Comparison of ENCODE assay signal across 8 cellular contexts in the genomic region with DNA sequence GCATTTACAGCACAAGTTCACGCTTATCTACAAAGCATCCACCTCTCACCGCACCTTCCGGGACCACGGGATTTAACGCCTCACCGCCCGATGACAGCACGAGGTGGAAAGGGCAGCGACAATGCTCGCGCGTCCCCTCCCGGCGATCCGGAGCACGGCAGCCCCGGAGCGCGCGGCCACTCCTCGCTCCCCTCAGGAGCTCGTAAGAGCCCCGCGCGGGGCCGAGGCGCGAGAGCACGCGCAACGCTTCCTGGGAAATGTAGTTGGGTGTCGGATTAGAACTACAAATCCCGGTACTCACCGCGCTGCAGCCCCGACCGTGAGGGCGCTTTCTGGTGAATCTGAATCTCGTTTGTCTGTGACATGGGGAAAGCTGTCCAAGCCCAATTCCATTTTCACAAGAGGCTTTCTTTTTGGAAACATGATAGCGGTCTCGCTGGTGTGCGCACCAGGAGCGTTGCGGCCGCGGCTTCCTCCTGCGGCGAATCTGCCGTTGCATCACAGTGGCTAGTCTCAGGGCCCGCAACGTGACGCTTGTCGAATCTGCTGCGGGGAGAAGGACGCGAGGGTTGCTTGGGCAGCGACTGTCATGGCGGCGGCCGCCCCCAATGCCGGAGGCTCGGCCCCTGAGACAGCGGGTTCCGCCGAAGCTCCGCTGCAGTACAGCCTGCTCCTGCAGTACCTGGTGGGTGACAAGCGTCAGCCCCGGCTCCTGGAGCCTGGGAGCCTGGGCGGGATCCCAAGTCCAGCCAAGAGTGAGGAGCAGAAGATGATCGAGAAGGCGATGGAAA.
DNase-seq lines count a peak whose midpoint lies in the region; ATAC-seq and FAIRE-seq lines count a peak whose summit lies in the region.

Gene TIMM22 (plus strand): TSS at position 576 of the 791 bp plus-strand sequence. CDS start 14 bp downstream, at position 590.

- peak within 1 kb of the TSS; percentile 78 to 98 (median 92) for H3K4me2 ChIP-seq in BLaER1 treated with 17β-estradiol and CSF1 and Interleukin-3, amounts not matched to agents 10 nM and 100 nM

- H3K27me3 ChIP-seq in BLaER1 treated with 17β-estradiol and CSF1 and Interleukin-3, amounts not matched to agents 10 nM and 100 nM = no peaks in the 10 kb centered on the region
- H3K27me3 ChIP-seq in layer of hippocampus (ENCODE audit: control insufficient read depth, insufficient read depth, low read length) = no peaks in the 10 kb centered on the region

- H3K9me3 ChIP-seq in BLaER1 treated with 17β-estradiol and CSF1 and Interleukin-3, amounts not matched to agents 10 nM and 100 nM (replicated peaks in 1 of 11) = peaks cover 0 to 15% (median 0%) of the 10 kb centered on the region in 11 experiments; a peak in 3 of 22 replicates

- H3K27ac ChIP-seq in BLaER1 treated with 17β-estradiol and CSF1 and Interleukin-3, amounts not matched to agents 10 nM and 100 nM = peak within 1 kb of the TSS; percentile 88 to 99 (median 96)
- peak within 1 kb of the TSS; percentile 93 for H3K27ac ChIP-seq in layer of hippocampus (ENCODE audit: low read depth, low read length)

- H3K4me1 ChIP-seq in BLaER1 treated with 17β-estradiol and CSF1 and Interleukin-3, amounts not matched to agents 10 nM and 100 nM = peaks cover 15 to 27% (median 20%) of the 10 kb centered on the region in 10 experiments

- H3K4me3 ChIP-seq in BLaER1 treated with 17β-estradiol and CSF1 and Interleukin-3, amounts not matched to agents 10 nM and 100 nM = peak within 1 kb of the TSS; percentile 90 to 100 (median 98)

- DNase-seq in GM19240 (ENCODE audit: insufficient read length, low spot score) (peak; percentile 98), NCI-H524 treated with DMSO at 0.1 percent for 48 hours (lab: John Stamatoyannopoulos, UW) (peak; percentile 81)
- peak; percentile 90 to 91 for DNase-seq in activated CD4-positive, alpha-beta T cell treated with anti-CD3 and anti-CD28 coated beads for 4 hours
- DNase-seq in stimulated activated CD4-positive, alpha-beta T cell treated with anti-CD3 and anti-CD28 coated beads, Interleukin-1b, Interleukin-23, amount 100 ng/mL, for 4 hours (ENCODE audit: low read depth in 2 of 2) = peak; percentile 83 to 84

- H4K20me1 ChIP-seq in BLaER1 treated with 17β-estradiol and CSF1 and Interleukin-3, amounts not matched to agents 10 nM and 100 nM = peaks cover 16 to 46% (median 38%) of the 10 kb centered on the region in 11 experiments; a peak in 20 of 22 replicates

- H3K9ac ChIP-seq in BLaER1 treated with 17β-estradiol and CSF1 and Interleukin-3, amounts not matched to agents 10 nM and 100 nM = peak within 1 kb of the TSS; percentile 87 to 98 (median 94)

- peaks cover 25 to 34% (median 26%) of the 10 kb centered on the region in 11 experiments for H3K36me3 ChIP-seq in BLaER1 treated with 17β-estradiol and CSF1 and Interleukin-3, amounts not matched to agents 10 nM and 100 nM

- peak; percentile 83 for FAIRE-seq in colon (lab: Jason Lieb, UNC)

- peak; percentile 88 for ATAC-seq in HG03460 (IDR thresholded peaks at IDR 0.05; ENCODE audit: unreplicated experiment)

Comparison
In these comparisons a context has a peak if more than half of its experiments do, and no peak if none do; other contexts are left out.
1. Peak in every context shown above with its lines: DNase-seq, ATAC-seq, H3K4me3 ChIP-seq and H3K27ac ChIP-seq.